ENCODE assay signal across 2 cellular contexts in the genomic region with DNA sequence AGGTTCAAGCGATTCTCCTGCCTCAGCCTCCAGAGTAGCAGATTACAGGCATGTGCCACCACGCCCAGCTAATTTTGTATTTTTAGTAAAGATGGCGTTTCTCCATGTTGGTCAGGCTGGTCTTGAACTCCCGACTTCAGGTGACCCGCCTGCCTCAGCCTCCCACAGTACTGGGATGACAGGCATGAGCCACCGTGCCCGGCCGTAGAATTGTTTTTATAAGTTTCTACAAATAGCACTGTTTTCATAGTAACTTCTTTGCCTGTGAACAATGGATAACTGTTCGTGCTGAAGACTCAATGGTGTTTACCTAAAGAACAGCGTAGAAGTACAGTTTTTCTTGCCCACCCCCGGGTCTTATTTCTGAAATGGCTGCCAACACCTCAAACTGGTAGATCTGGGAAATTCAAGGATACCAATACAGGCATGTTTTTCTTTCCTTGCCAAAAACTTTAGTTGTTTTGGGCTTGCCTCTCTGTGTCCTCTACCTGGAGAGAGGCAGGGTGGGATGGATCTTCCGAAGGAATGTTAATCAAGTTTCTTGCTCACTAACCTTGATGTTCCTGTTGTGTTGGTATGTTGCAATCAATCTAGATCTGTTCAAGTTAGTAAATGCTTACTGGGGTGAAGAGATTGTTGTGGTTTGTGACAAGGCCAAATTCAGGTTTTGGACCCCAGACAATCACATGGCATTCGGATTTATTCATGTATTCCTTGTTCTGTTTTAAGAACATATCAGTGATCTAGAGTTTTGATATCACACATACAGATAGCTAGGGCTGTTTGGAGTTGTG.
TF ChIP-seq lines count a peak whose summit lies in the region.

No MANE protein-coding gene starts in this region.

TF ChIP-seq in GM12891, 5 proteins besides CTCF, POLR2A, EP300 and RAD21:
- TF ChIP-seq PAX5 (IDR thresholded peaks at IDR 0.05; ENCODE audit: insufficient read depth, low read length, severe bottlenecking) = no peak
- TF ChIP-seq POLR2AphosphoS5 (IDR thresholded peaks at IDR 0.05; ENCODE audit: low read depth, low read length) = no peak
- TF ChIP-seq TAF1 (IDR thresholded peaks at IDR 0.05; ENCODE audit: low read depth, low read length) = no peak
- no peak for TF ChIP-seq POU2F2 (IDR thresholded peaks at IDR 0.05; ENCODE audit: low read depth, low read length)
- TF ChIP-seq SPI1 (IDR thresholded peaks at IDR 0.05; ENCODE audit: low read depth, low read length) = no peak

TF ChIP-seq in K562, 482 proteins besides CTCF, POLR2A, EP300 and RAD21:
- TF ChIP-seq STAT5B (CRISPR knock-in tag; IDR thresholded peaks at IDR 0.05) (no peak), IRF2 (CRISPR knock-in tag; IDR thresholded peaks at IDR 0.05) (no peak), GABPA (tag; conservative IDR thresholded peaks at IDR 0.05; ENCODE audit: low read depth) (no peak), CEBPB (tag; IDR thresholded peaks at IDR 0.05) (peak; percentile 81), CEBPG (CRISPR knock-in tag; IDR thresholded peaks at IDR 0.05) (0 out of 2 replicates have a peak, but pooled peaks have one; percentile 22), CEBPG (tag; conservative IDR thresholded peaks at IDR 0.05 in 1 of 2, IDR thresholded peaks at IDR 0.05 in 1 of 2) (peak; percentile 57 to 65; a peak in 3 of 4 replicates)
- TF ChIP-seq, protein P1, sequence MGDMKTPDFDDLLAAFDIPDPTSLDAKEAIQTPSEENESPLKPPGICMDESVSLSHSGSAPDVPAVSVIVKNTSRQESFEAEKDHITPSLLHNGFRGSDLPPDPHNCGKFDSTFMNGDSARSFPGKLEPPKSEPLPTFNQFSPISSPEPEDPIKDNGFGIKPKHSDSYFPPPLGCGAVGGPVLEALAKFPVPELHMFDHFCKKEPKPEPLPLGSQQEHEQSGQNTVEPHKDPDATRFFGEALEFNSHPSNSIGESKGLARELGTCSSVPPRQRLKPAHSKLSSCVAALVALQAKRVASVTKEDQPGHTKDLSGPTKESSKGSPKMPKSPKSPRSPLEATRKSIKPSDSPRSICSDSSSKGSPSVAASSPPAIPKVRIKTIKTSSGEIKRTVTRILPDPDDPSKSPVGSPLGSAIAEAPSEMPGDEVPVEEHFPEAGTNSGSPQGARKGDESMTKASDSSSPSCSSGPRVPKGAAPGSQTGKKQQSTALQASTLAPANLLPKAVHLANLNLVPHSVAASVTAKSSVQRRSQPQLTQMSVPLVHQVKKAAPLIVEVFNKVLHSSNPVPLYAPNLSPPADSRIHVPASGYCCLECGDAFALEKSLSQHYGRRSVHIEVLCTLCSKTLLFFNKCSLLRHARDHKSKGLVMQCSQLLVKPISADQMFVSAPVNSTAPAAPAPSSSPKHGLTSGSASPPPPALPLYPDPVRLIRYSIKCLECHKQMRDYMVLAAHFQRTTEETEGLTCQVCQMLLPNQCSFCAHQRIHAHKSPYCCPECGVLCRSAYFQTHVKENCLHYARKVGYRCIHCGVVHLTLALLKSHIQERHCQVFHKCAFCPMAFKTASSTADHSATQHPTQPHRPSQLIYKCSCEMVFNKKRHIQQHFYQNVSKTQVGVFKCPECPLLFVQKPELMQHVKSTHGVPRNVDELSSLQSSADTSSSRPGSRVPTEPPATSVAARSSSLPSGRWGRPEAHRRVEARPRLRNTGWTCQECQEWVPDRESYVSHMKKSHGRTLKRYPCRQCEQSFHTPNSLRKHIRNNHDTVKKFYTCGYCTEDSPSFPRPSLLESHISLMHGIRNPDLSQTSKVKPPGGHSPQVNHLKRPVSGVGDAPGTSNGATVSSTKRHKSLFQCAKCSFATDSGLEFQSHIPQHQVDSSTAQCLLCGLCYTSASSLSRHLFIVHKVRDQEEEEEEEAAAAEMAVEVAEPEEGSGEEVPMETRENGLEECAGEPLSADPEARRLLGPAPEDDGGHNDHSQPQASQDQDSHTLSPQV (IDR thresholded peaks at IDR 0.05) = no peak
TF ChIP-seq in K562: peak in this region for 2.
